In the genomic region with DNA sequence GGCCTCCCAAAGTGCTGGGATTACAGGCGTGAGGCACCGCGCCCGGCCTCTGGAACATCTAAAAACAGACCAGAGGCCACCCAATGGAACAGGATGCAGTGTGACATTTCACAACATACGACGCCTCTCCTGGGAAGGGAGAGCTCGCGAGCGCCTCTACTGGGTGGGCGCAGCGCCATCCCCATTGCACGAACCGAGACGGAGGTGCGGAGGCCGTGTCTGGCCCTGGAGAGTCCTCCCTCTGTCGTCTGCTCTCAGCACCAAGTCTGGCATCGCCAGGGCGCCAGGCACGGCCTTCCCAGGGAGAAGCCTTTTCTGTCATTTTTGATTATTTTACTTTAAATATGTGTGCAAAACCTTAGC, we compare ENCODE assay signal across 8 cellular contexts. TPM values are rescaled to one million over a fixed set of nuclear protein-coding genes. Genes with fewer than 3 reads are reported as not detected.
DNase-seq lines count a peak whose midpoint lies in the region; ATAC-seq, FAIRE-seq and TF ChIP-seq lines count a peak whose summit lies in the region.

No MANE protein-coding gene starts in this region.

- peaks cover 3% of the 10 kb centered on the region for H3K27me3 ChIP-seq in brain microvascular endothelial cell (replicated peaks)
- H3K27me3 ChIP-seq in lower lobe of right lung (ENCODE audit: low read depth), result peaks cover 87% of the 10 kb centered on the region

- TF ChIP-seq CTCF in brain microvascular endothelial cell (IDR thresholded peaks at IDR 0.05; ENCODE audit: low read depth, low read length, missing control alignments), result peak; percentile 75
- no peak for TF ChIP-seq CTCF in lower lobe of right lung (IDR thresholded peaks at IDR 0.05)

- H3K36me3 ChIP-seq in ES-I3 (ENCODE audit: insufficient read depth, low read length), result no peaks in the 10 kb centered on the region
- H3K36me3 ChIP-seq in brain microvascular endothelial cell (replicated peaks), result no peaks in the 10 kb centered on the region
- H3K36me3 ChIP-seq in lower lobe of right lung, result no peaks in the 10 kb centered on the region

- H3K27ac ChIP-seq in brain microvascular endothelial cell, result no peak overlapping the region
- no peak overlapping the region for H3K27ac ChIP-seq in lower lobe of right lung

- peak; percentile 6 for DNase-seq in NCI-H1048 (lab: John Stamatoyannopoulos, UW)
- DNase-seq in brain microvascular endothelial cell, result no peak
- DNase-seq in lower lobe of right lung, result no peak
- DNase-seq in GM12891 (ENCODE audit: insufficient read length, low spot score), result no peak
- no peak for DNase-seq in activated gamma-delta T cell (lab: John Stamatoyannopoulos, UW)

- in situ Hi-C loops in brain microvascular endothelial cell (cut with HindIII; ENCODE audit: low pct_ligation_motif_present, low sequenced_read_pairs), result loop anchor here (25.0 kb wide), 1 partner anchor 390 kb away; no protein-coding TSS in a partner anchor

- ATAC-seq in lower lobe of right lung (peak; percentile 49 to 52), HG03039 (IDR thresholded peaks at IDR 0.05; ENCODE audit: unreplicated experiment) (no peak), GM19324 (IDR thresholded peaks at IDR 0.05; ENCODE audit: low FRiP score, unreplicated experiment) (no peak)

- H3K9me3 ChIP-seq in ES-I3 (ENCODE audit: control insufficient read depth, insufficient read depth, low read length) (no peaks in the 10 kb centered on the region), lower lobe of right lung (no peaks in the 10 kb centered on the region)

- intact Hi-C loops in lower lobe of right lung (cut with DNase I), result loop anchor here (10.0 kb wide), 1 partner anchor 393 kb away; no protein-coding TSS in a partner anchor

- H3K4me3 ChIP-seq in brain microvascular endothelial cell (ENCODE audit: low read depth, low read length) (peak overlapping the region; percentile 15), lower lobe of right lung (no peak overlapping the region)

- FAIRE-seq in GM12891 (lab: Jason Lieb, UNC), result no peak

- H3K4me1 ChIP-seq in ES-I3 (ENCODE audit: insufficient read depth, low read length) (peaks cover 29% of the 10 kb centered on the region), lower lobe of right lung (peaks cover 19% of the 10 kb centered on the region)

- peak overlapping the region; percentile 69; the same call in 1 of the 2 replicates for H3K9ac ChIP-seq in ES-I3 (ENCODE audit: low read depth, low read length)

- no peak for TF ChIP-seq POLR2A in GM12891 (IDR thresholded peaks at IDR 0.05; ENCODE audit: low read depth, low read length)

TF ChIP-seq in GM12891, 5 proteins besides CTCF, POLR2A, EP300 and RAD21:
- no peak for TF ChIP-seq POLR2AphosphoS5 (IDR thresholded peaks at IDR 0.05; ENCODE audit: low read depth, low read length)
- no peak for TF ChIP-seq SPI1 (IDR thresholded peaks at IDR 0.05; ENCODE audit: low read depth, low read length)
- TF ChIP-seq POU2F2 (IDR thresholded peaks at IDR 0.05; ENCODE audit: low read depth, low read length), result no peak
- no peak for TF ChIP-seq TAF1 (IDR thresholded peaks at IDR 0.05; ENCODE audit: low read depth, low read length)
- TF ChIP-seq PAX5 (IDR thresholded peaks at IDR 0.05; ENCODE audit: insufficient read depth, low read length, severe bottlenecking), result no peak

RNA-seq across cellular contexts. Expression of gene GBX2, which starts 9.4 kb away (rescaled TPM):
- total RNA-seq in lower lobe of right lung, result not detected
- polyA plus RNA-seq in GM12891 (2012; ENCODE audit: low read depth, missing spikeins), result not detected

Comparison
In these comparisons a context has a peak if more than half of its experiments do, and no peak if none do; other contexts are left out.
1. ATAC-seq: peak in lower lobe of right lung (2 of 2); none in HG03039 (single experiment) and GM19324 (single experiment).